8 cellular contexts compared by ENCODE assay signal in genomic region chr17:43211480-43212402, GRCh38. TPM values are rescaled to one million over a fixed set of nuclear protein-coding genes. Genes with fewer than 3 reads are reported as not detected.
DNase-seq lines count a peak whose midpoint lies in the region; ATAC-seq, FAIRE-seq and TF ChIP-seq lines count a peak whose summit lies in the region.

Gene TMEM106A (plus strand): TSS chr17:43211875. CDS start chr17:43213042, 1,167 bp downstream.

- H3K9me3 Mint-ChIP-seq in activated B cell treated with CpG ODN at 0.5 μM for 24 hours: no peaks in the 10 kb centered on the region

- FAIRE-seq in keratinocyte (lab: Jason Lieb, UNC): no peak

- H3K27ac ChIP-seq in KOPT-K1 (ENCODE audit: low read depth, low read length, poor library complexity, severe bottlenecking): peak within 1 kb of the TSS; percentile 79
- H3K27ac ChIP-seq in caudate nucleus (ENCODE audit: low read depth, low read length): peak within 1 kb of the TSS; percentile 80
- H3K27ac ChIP-seq in keratinocyte (ENCODE audit: control insufficient read depth, insufficient read depth, low read length): peak within 1 kb of the TSS; percentile 72

- no peaks in the 10 kb centered on the region for H3K9me3 ChIP-seq in KOPT-K1 (ENCODE audit: insufficient read depth, low read length, poor library complexity, severe bottlenecking)
- H3K9me3 ChIP-seq in keratinocyte (ENCODE audit: control insufficient read depth, low read depth, low read length): no peaks in the 10 kb centered on the region

- peak within 1 kb of the TSS; percentile 87 for H2AFZ ChIP-seq in keratinocyte (ENCODE audit: control insufficient read depth, low read length)

- peak within 1 kb of the TSS; percentile 42 to 74 (median 73) for H3K4me3 ChIP-seq in keratinocyte (ENCODE audit: control insufficient read depth in 2 of 3, extremely low read depth in 1 of 3, insufficient read depth in 2 of 3, low read depth in 1 of 3, low read length in 3 of 3)

- H3K79me2 ChIP-seq in keratinocyte (ENCODE audit: control insufficient read depth, insufficient read depth, low read length): no peaks in the 10 kb centered on the region

- H3K36me3 Mint-ChIP-seq in activated B cell treated with CpG ODN at 0.5 μM for 24 hours (ENCODE audit: low read depth): peaks cover 68% of the 10 kb centered on the region

- H3K4me1 ChIP-seq in keratinocyte (ENCODE audit: control insufficient read depth, extremely low read depth, insufficient read depth, low read length): peaks cover 23% of the 10 kb centered on the region

- H3K27me3 ChIP-seq in keratinocyte (ENCODE audit: control insufficient read depth, extremely low read depth, insufficient read depth, low read length): no peaks in the 10 kb centered on the region

- no peak for TF ChIP-seq CTCF in activated B cell treated with CpG ODN at 0.5 μM for 24 hours (IDR thresholded peaks at IDR 0.05)
- peak in 2 of 3 experiments; percentile 14 to 23 for TF ChIP-seq CTCF in keratinocyte (optimal IDR thresholded peaks at IDR 0.05 in 1 of 3, IDR thresholded peaks at IDR 0.05 in 1 of 3, conservative IDR thresholded peaks at IDR 0.05 in 1 of 3; ENCODE audit: extremely low read depth in 1 of 3, insufficient read depth in 2 of 3, low read length in 3 of 3)

- intact Hi-C loops in activated B cell treated with CpG ODN at 0.5 μM for 24 hours (cut with micrococcal nuclease): loop anchor here (1.0 to 5.0 kb wide), 5 partner anchors 40 to 213 kb away; partner anchors contain the start of genes BRCA1, NBR1, RPL27 and VAT1

- H3K4me1 Mint-ChIP-seq in activated B cell treated with CpG ODN at 0.5 μM for 24 hours: peaks cover 45% of the 10 kb centered on the region

- no peaks in the 10 kb centered on the region for H3K27me3 Mint-ChIP-seq in activated B cell treated with CpG ODN at 0.5 μM for 24 hours

- no peaks in the 10 kb centered on the region for H3K9me1 ChIP-seq in keratinocyte (ENCODE audit: control insufficient read depth, extremely low read depth, insufficient read depth, low read length)

- H3K9ac ChIP-seq in keratinocyte (ENCODE audit: control insufficient read depth, extremely low read depth, insufficient read depth, low read length): peak within 1 kb of the TSS; percentile 72

- peak within 1 kb of the TSS; percentile 89 for H3K4me2 ChIP-seq in keratinocyte (ENCODE audit: control insufficient read depth, extremely low read depth, insufficient read depth, low read depth, low read length)

- peak; percentile 66 for ATAC-seq in GM21515 (IDR thresholded peaks at IDR 0.05; ENCODE audit: unreplicated experiment)
- peak; percentile 89 for ATAC-seq in activated B cell treated with CpG ODN at 0.5 μM for 24 hours (ENCODE audit: low read depth)

- no peaks in the 10 kb centered on the region for H4K20me1 ChIP-seq in keratinocyte (ENCODE audit: control insufficient read depth, extremely low read depth, insufficient read depth, low read length)

- CTCF ChIA-PET in activated B cell treated with CpG ODN at 0.5 μM for 24 hours (lab: Charles Lee): interaction anchor here (0.9 to 1.5 kb wide), 6 partner anchors 11 to 213 kb away, joined by 3 to 7 read pairs (median 4); partner anchors contain the start of genes NBR1 and RPL27

- H3K27ac Mint-ChIP-seq in activated B cell treated with CpG ODN at 0.5 μM for 24 hours: peak within 1 kb of the TSS; percentile 98

- dilution Hi-C loops in keratinocyte (cut with MboI; ENCODE audit: extremely low pct_ligation_motif_present, low sequenced_read_pairs): no loop called here

- peak within 1 kb of the TSS; percentile 100 for H3K4me3 Mint-ChIP-seq in activated B cell treated with CpG ODN at 0.5 μM for 24 hours

- DNase-seq in DMS153 (lab: John Stamatoyannopoulos, UW): peak; percentile 1
- DNase-seq in activated B cell treated with CpG ODN at 0.5 μM for 24 hours: peak; percentile 69
- peak in 41 of 61 donors; percentile 0 to 42 (median 12) for DNase-seq in caudate nucleus (lab: John Stamatoyannopoulos, UW)
- DNase-seq in keratinocyte (ENCODE audit: low read depth, low spot score): peak; percentile 61
- DNase-seq in stimulated activated CD4-positive, alpha-beta T cell treated with anti-CD3 and anti-CD28 coated beads, Interleukin-15, amount 100 ng/mL, for 24 hours: peak; percentile 84
- DNase-seq in NCI-H446 (lab: John Stamatoyannopoulos, UW): no peak

- H3K36me3 ChIP-seq in KOPT-K1 (ENCODE audit: insufficient read depth, low read length): peaks cover 32% of the 10 kb centered on the region; the same call in 1 of the 2 replicates
- peaks cover 11 to 23% of the 10 kb centered on the region in 2 experiments for H3K36me3 ChIP-seq in keratinocyte (ENCODE audit: control insufficient read depth in 2 of 2, extremely low read depth in 1 of 2, insufficient read depth in 2 of 2, low read length in 2 of 2)

- POLR2A ChIA-PET in activated B cell treated with CpG ODN at 0.5 μM for 24 hours (lab: Charles Lee): interaction anchor here (0.6 to 15.6 kb wide), 34 partner anchors 8 to 823 kb away, joined by 3 to 359 read pairs (median 6); partner anchors contain the start of genes BECN1, BRCA1, DHX8 and IFI35

RNA-seq across cellular contexts. Expression of gene TMEM106A, which starts in this region (rescaled TPM):
- total RNA-seq in activated B cell treated with CpG ODN at 0.5 μM for 24 hours: 46.0 and 68.0 TPM in 2 replicates
- polyA plus RNA-seq in keratinocyte: 0.93 to 1.9 TPM (median 1.1 TPM) in 3 replicates
- not detected for polyA plus RNA-seq in keratinocyte (2011; ENCODE audit: low read depth)
- polyA plus RNA-seq in keratinocyte (2011; cell fraction: cytosol; rRNA removed): 0.62 and 0.75 TPM in 2 replicates
- polyA plus RNA-seq in keratinocyte (2011; cell fraction: nucleus; rRNA removed): 4.6 and 6.0 TPM in 2 replicates
- 0.20 and 1.2 TPM in 2 replicates for polyA plus RNA-seq in keratinocyte (2012; ENCODE audit: low replicate concordance)
- polyA minus RNA-seq in keratinocyte: 2.4 to 5.3 TPM (median 2.5 TPM) in 3 replicates
- polyA minus RNA-seq in keratinocyte (2011; cell fraction: cytosol; rRNA and poly(A)+ RNA removed): 1.7 TPM
- 3.5 and 6.4 TPM in 2 replicates for polyA minus RNA-seq in keratinocyte (2011; cell fraction: nucleus; rRNA and poly(A)+ RNA removed)

Comparison
In these comparisons a context has a peak if more than half of its experiments do, and no peak if none do; other contexts are left out.
1. DNase-seq: peak in DMS153 (single experiment), activated B cell treated with CpG ODN at 0.5 μM for 24 hours (single experiment), caudate nucleus (41 of 61), keratinocyte (single experiment) and stimulated activated CD4-positive, alpha-beta T cell treated with anti-CD3 and anti-CD28 coated beads, Interleukin-15, amount 100 ng/mL, for 24 hours (single experiment); none in NCI-H446 (0 of 2).
2. Peak in every context shown above with its lines, with median percentiles within 50 percentile points of each other: H3K27ac ChIP-seq.